ENCODE assay signal across 1 cellular context in the genomic region with DNA sequence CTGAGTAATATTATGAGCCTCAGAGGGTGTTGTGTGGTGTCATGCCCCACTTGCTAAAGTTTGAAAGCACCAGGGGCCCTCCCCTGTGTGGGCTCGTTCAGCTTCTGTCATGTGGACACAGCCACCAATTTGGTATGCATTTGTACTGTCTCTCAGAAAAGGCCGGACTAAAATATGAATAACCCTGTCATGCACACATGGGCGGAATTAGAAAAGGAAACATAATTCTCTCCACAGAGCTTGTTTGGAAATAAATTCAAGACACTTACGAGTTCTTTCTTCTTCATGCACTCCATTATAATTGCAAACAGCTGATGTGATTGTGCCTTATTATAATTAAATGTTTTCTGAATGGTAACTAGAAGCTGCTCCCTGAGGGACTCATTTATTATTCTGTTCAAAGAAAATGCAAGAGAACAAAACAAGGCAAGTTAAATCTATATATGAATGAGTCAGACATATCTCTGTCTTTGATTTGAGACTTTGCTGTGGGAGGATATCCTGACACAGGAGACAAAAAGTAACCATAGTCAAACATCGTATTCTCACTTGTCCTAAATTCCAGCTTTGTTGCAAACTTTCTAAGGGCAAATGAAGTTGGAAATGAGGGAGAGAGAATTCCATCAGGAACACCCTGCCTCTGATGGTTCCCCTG.
TF ChIP-seq lines count a peak whose summit lies in the region.

No MANE protein-coding gene starts in this region.

TF ChIP-seq in SK-N-SH treated with all-trans-retinoic acid at 6 μM for 48 hours, 23 proteins besides CTCF, POLR2A, EP300 and RAD21 (continued from another document):
- no peak for TF ChIP-seq GLIS3 (CRISPR knock-in tag; IDR thresholded peaks at IDR 0.05)
- no peak for TF ChIP-seq ZFP30 (CRISPR knock-in tag; IDR thresholded peaks at IDR 0.05)
- no peak for TF ChIP-seq ZFP3 (CRISPR knock-in tag; IDR thresholded peaks at IDR 0.05)
- TF ChIP-seq BACH2 (CRISPR knock-in tag; IDR thresholded peaks at IDR 0.05; ENCODE audit: borderline replicate concordance), result no peak
- TF ChIP-seq, protein P1, sequence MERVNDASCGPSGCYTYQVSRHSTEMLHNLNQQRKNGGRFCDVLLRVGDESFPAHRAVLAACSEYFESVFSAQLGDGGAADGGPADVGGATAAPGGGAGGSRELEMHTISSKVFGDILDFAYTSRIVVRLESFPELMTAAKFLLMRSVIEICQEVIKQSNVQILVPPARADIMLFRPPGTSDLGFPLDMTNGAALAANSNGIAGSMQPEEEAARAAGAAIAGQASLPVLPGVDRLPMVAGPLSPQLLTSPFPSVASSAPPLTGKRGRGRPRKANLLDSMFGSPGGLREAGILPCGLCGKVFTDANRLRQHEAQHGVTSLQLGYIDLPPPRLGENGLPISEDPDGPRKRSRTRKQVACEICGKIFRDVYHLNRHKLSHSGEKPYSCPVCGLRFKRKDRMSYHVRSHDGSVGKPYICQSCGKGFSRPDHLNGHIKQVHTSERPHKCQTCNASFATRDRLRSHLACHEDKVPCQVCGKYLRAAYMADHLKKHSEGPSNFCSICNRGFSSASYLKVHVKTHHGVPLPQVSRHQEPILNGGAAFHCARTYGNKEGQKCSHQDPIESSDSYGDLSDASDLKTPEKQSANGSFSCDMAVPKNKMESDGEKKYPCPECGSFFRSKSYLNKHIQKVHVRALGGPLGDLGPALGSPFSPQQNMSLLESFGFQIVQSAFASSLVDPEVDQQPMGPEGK (CRISPR knock-in tag; IDR thresholded peaks at IDR 0.05; ENCODE audit: borderline replicate concordance), result no peak
